ENCODE assay signal across 20 cellular contexts in genomic region chr1:17096584-17096983, GRCh38. TPM values are rescaled to one million over a fixed set of nuclear protein-coding genes. Genes with fewer than 3 reads are reported as not detected.
"Had no signal": no experiment of that assay in that cellular context is flagged by ENCODE, and none has a peak within 500 bp of the region (broad histone marks: within the 10 kb centered on the region; RNA-seq: fewer than 3 reads in every experiment).

No MANE protein-coding gene starts in this region.

- H3K4me1 Mint-ChIP-seq: activated naive CD8-positive, alpha-beta T cell treated with anti-CD3 and anti-CD28 coated beads, Interleukin-2, amount 10 ng/mL, durations not matched to agents 7 days and 5 days had no signal

- H3K9me3 ChIP-seq: adrenal gland, ascending aorta, body of pancreas had no signal

- H3K9me3 Mint-ChIP-seq: activated CD8-positive, alpha-beta T cell treated with anti-CD3 and anti-CD28 coated beads for 36 hours; activated naive CD8-positive, alpha-beta T cell treated with anti-CD3 and anti-CD28 coated beads, Interleukin-2, amount 10 ng/mL, durations not matched to agents 7 days and 5 days; T-helper 1 cell treated with Interleukin-12 subunit alpha and Interleukin-12 subunit beta and Interleukin-4 antibody, amounts not matched to agents 30 μg/mL and 1 μg/mL, for 36 hours had no signal

- ATAC-seq: activated CD4-positive, CD25-positive, alpha-beta regulatory T cell treated with anti-CD3 and anti-CD28 coated beads, Interleukin-2, amount 50 U/mL, for 24 hours; activated CD8-positive, alpha-beta T cell treated with anti-CD3 and anti-CD28 coated beads for 36 hours; body of pancreas; PC-3 had no signal

- H3K4me3 ChIP-seq: adrenal gland, ascending aorta, body of pancreas had no signal

- DNase-seq: activated CD4-positive, alpha-beta T cell treated with anti-CD3 and anti-CD28 coated beads for 4 hours; activated CD8-positive, alpha-beta memory T cell treated with anti-CD3 and anti-CD28 coated beads, Interleukin-2, amount 50 U/mL, for 48 hours; activated CD8-positive, alpha-beta T cell treated with anti-CD3 and anti-CD28 coated beads for 36 hours; activated naive CD4-positive, alpha-beta T cell treated with anti-CD3 and anti-CD28 coated beads, Interleukin-2, amount 50 U/mL, for 16 hours; activated naive CD8-positive, alpha-beta T cell treated with anti-CD3 and anti-CD28 coated beads, Interleukin-2, amount 10 ng/mL, durations not matched to agents 7 days and 5 days; activated T-cell treated with anti-CD3 and anti-CD28 coated beads, Interleukin-2, amount 50 U/mL, for 1 hour; adrenal gland; body of pancreas; Kasumi-1; NCI-H1105 treated with DMSO at 0.1 percent for 48 hours; NCI-H1436 treated with DMSO at 0.1 percent for 48 hours; NCI-H187; NCI-H2081; NCI-H446; NCI-H524; PC-3; SHP77 treated with DMSO at 0.1 percent for 48 hours had no signal

- H3K27ac Mint-ChIP-seq: activated CD8-positive, alpha-beta T cell treated with anti-CD3 and anti-CD28 coated beads for 36 hours; activated naive CD8-positive, alpha-beta T cell treated with anti-CD3 and anti-CD28 coated beads, Interleukin-2, amount 10 ng/mL, durations not matched to agents 7 days and 5 days; T-helper 1 cell treated with Interleukin-12 subunit alpha and Interleukin-12 subunit beta and Interleukin-4 antibody, amounts not matched to agents 30 μg/mL and 1 μg/mL, for 36 hours had no signal

- H3K27me3 ChIP-seq: adrenal gland, ascending aorta, body of pancreas had no signal

- H3K36me3 Mint-ChIP-seq: activated naive CD8-positive, alpha-beta T cell treated with anti-CD3 and anti-CD28 coated beads, Interleukin-2, amount 10 ng/mL, durations not matched to agents 7 days and 5 days had no signal

- H3K4me1 ChIP-seq: adrenal gland, ascending aorta had no signal

- H3K4me3 Mint-ChIP-seq: activated CD8-positive, alpha-beta T cell treated with anti-CD3 and anti-CD28 coated beads for 36 hours; activated naive CD8-positive, alpha-beta T cell treated with anti-CD3 and anti-CD28 coated beads, Interleukin-2, amount 10 ng/mL, durations not matched to agents 7 days and 5 days; T-helper 1 cell treated with Interleukin-12 subunit alpha and Interleukin-12 subunit beta and Interleukin-4 antibody, amounts not matched to agents 30 μg/mL and 1 μg/mL, for 36 hours had no signal

- H3K27ac ChIP-seq: adrenal gland, ascending aorta, body of pancreas had no signal

- H3K27me3 Mint-ChIP-seq: activated CD8-positive, alpha-beta T cell treated with anti-CD3 and anti-CD28 coated beads for 36 hours had no signal

- H3K36me3 ChIP-seq: adrenal gland, ascending aorta had no signal

RNA-seq across cellular contexts. Expression of gene PADI2, which starts 22.7 kb away (rescaled TPM):
- total RNA-seq: activated CD8-positive, alpha-beta T cell treated with anti-CD3 and anti-CD28 coated beads for 36 hours had no signal
